Comparison of ENCODE assay signal across 36 cellular contexts in the genomic region with DNA sequence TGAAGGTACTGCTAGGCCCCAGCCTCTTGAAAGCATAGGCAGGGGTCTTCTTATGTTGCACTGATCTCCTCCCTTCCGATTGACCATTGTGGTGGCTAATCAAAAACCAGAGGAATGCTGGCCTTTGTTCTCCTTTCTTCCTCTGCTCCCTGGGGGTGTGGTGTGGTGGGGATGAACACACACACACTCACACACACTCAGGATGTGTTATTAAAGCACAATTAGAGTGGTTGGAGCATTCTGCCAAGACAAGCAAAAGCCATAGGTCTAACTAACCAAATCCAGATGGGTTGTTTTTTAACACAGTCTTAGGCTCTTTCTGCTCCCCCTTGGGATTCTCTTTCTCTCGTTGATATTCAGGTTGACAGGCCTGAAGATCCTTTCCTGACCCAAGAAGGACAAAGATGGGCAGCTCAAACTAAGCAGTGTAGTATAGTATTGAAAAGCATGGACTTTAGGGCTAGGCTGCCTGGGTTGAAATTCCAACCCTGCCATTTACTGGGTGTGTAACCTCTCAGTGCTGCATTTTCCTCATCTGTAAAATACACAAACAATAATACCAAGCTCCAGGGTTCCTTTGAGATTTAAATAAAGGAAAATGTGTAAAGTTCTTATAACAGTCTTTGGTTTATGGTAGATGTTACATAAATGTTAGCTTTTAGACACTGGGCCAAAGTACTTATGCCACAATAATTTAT.
"Had no signal": no experiment of that assay in that cellular context is flagged by ENCODE, and none has a peak within 500 bp of the region (broad histone marks: within the 10 kb centered on the region; RNA-seq: fewer than 3 reads in every experiment).

No MANE protein-coding gene starts in this region.

- H3K4me1 Mint-ChIP-seq: activated CD4-positive, alpha-beta memory T cell treated with anti-CD3 and anti-CD28 coated beads, Interleukin-2, amount 10 ng/mL, durations not matched to agents 7 days and 5 days; activated naive CD4-positive, alpha-beta T cell treated with anti-CD3 and anti-CD28 coated beads, Interleukin-2, amount 50 U/mL, for 24 hours; activated naive CD8-positive, alpha-beta T cell treated with anti-CD3 and anti-CD28 coated beads, Interleukin-2, amount 50 U/mL, for 24 hours; brain; naive B cell; nephron progenitor cell; stimulated activated memory B cell treated with anti-CD40 and anti-IgM and Interleukin-4, amounts not matched to agents 10 μg/mL and 1 μg/mL and 100 μg/mL, for 72 hours; stimulated activated naive CD8-positive, alpha-beta T cell treated with anti-CD3 and anti-CD28 coated beads, Interleukin-15, amount 100 ng/mL, for 72 hours; T-helper 17 cell had no signal

- H3K36me3 ChIP-seq: gastroesophageal sphincter, right atrium auricular region, upper lobe of left lung, vagina, WERI-Rb-1 had no signal

- H3K36me3 Mint-ChIP-seq: activated naive CD4-positive, alpha-beta T cell treated with anti-CD3 and anti-CD28 coated beads, Interleukin-2, amount 50 U/mL, for 24 hours; brain; naive B cell; stimulated activated memory B cell treated with anti-CD40 and anti-IgM and Interleukin-4, amounts not matched to agents 10 μg/mL and 1 μg/mL and 100 μg/mL, for 72 hours had no signal

- H3K27me3 ChIP-seq: gastroesophageal sphincter, right atrium auricular region, upper lobe of left lung, vagina had no signal

- ATAC-seq: activated CD4-positive, CD25-positive, alpha-beta regulatory T cell treated with anti-CD3 and anti-CD28 coated beads, Interleukin-2, amount 50 U/mL, for 24 hours; activated naive CD8-positive, alpha-beta T cell treated with anti-CD3 and anti-CD28 coated beads, Interleukin-2, amount 50 U/mL, for 24 hours; effector memory CD8-positive, alpha-beta T cell; gastroesophageal sphincter; left cardiac atrium; psoas muscle; stimulated activated memory B cell treated with anti-CD40 and anti-IgM and Interleukin-4, amounts not matched to agents 10 μg/mL and 1 μg/mL and 100 μg/mL, for 72 hours; stimulated activated naive CD8-positive, alpha-beta T cell treated with anti-CD3 and anti-CD28 coated beads, Interleukin-15, amount 100 ng/mL, for 72 hours; T-helper 17 cell had no signal

- H3K79me2 ChIP-seq: parathyroid adenoma had no signal

- H3K9ac ChIP-seq: parathyroid adenoma had no signal

- H3K4me1 ChIP-seq: gastroesophageal sphincter, parathyroid adenoma, psoas muscle, right atrium auricular region, upper lobe of left lung, vagina had no signal

- H3K27ac ChIP-seq: gastroesophageal sphincter, parathyroid adenoma, psoas muscle, right atrium auricular region, upper lobe of left lung, vagina, WERI-Rb-1 had no signal

- H3K27me3 Mint-ChIP-seq: activated naive CD4-positive, alpha-beta T cell treated with anti-CD3 and anti-CD28 coated beads, Interleukin-2, amount 50 U/mL, for 24 hours; activated naive CD8-positive, alpha-beta T cell treated with anti-CD3 and anti-CD28 coated beads, Interleukin-2, amount 50 U/mL, for 24 hours; activated T-cell treated with anti-CD3 and anti-CD28 coated beads, Interleukin-2, amount 50 U/mL, for 24 hours; brain; stimulated activated naive CD8-positive, alpha-beta T cell treated with anti-CD3 and anti-CD28 coated beads, Interleukin-15, amount 100 ng/mL, for 72 hours had no signal

- H3K4me2 ChIP-seq: smooth muscle cell had no signal

- H3K9me3 Mint-ChIP-seq: activated CD4-positive, alpha-beta memory T cell treated with anti-CD3 and anti-CD28 coated beads, Interleukin-2, amount 10 ng/mL, durations not matched to agents 7 days and 5 days; activated naive CD4-positive, alpha-beta T cell treated with anti-CD3 and anti-CD28 coated beads, Interleukin-2, amount 50 U/mL, for 24 hours; activated naive CD8-positive, alpha-beta T cell treated with anti-CD3 and anti-CD28 coated beads, Interleukin-2, amount 50 U/mL, for 24 hours; activated T-cell treated with anti-CD3 and anti-CD28 coated beads, Interleukin-2, amount 50 U/mL, for 24 hours; brain; effector memory CD8-positive, alpha-beta T cell; naive B cell; nephron progenitor cell; stimulated activated memory B cell treated with anti-CD40 and anti-IgM and Interleukin-4, amounts not matched to agents 10 μg/mL and 1 μg/mL and 100 μg/mL, for 72 hours; stimulated activated naive CD8-positive, alpha-beta T cell treated with anti-CD3 and anti-CD28 coated beads, Interleukin-15, amount 100 ng/mL, for 72 hours had no signal

- DNase-seq: activated CD4-positive, alpha-beta memory T cell treated with anti-CD3 and anti-CD28 coated beads, Interleukin-2, amount 10 ng/mL, durations not matched to agents 7 days and 5 days; activated CD4-positive, alpha-beta T cell treated with anti-CD3 and anti-CD28 coated beads for 48 hours; activated CD8-positive, alpha-beta memory T cell treated with anti-CD3 and anti-CD28 coated beads, Interleukin-2, amount 50 U/mL, for 48 hours; activated gamma-delta T cell treated with Interleukin-2 at 50 U/mL for 16 hours; activated naive CD8-positive, alpha-beta T cell treated with anti-CD3 and anti-CD28 coated beads, Interleukin-2, amount 50 U/mL, for 24 hours; activated T-cell treated with anti-CD3 and anti-CD28 coated beads, Interleukin-2, amount 50 U/mL, for 24 hours; amygdala; caudate nucleus; cortex of kidney; effector memory CD8-positive, alpha-beta T cell; erythroblast; hippocampal formation; left cardiac atrium; mammary epithelial cell; naive B cell; nephron progenitor cell; nucleus accumbens; psoas muscle; stimulated activated CD4-positive, alpha-beta T cell treated with anti-CD3 and anti-CD28 coated beads, Interleukin-1b, Interleukin-23, amount 100 ng/mL, for 48 hours; stimulated activated CD4-positive, alpha-beta T cell treated with anti-CD3 and anti-CD28 coated beads, Interleukin-4, amount 100 ng/mL, for 4 hours; stimulated activated CD8-positive, alpha-beta memory T cell treated with anti-CD3 and anti-CD28 coated beads, Interleukin-4, amount 100 ng/mL, for 48 hours; stimulated activated naive CD8-positive, alpha-beta T cell treated with anti-CD3 and anti-CD28 coated beads, Interleukin-15, amount 100 ng/mL, for 72 hours; substantia nigra; T-helper 17 cell; T1000; upper lobe of left lung; WERI-Rb-1 had no signal

- H3K9me3 ChIP-seq: gastroesophageal sphincter, psoas muscle, right atrium auricular region, upper lobe of left lung, vagina had no signal

- H3K27ac Mint-ChIP-seq: activated CD4-positive, alpha-beta memory T cell treated with anti-CD3 and anti-CD28 coated beads, Interleukin-2, amount 10 ng/mL, durations not matched to agents 7 days and 5 days; activated naive CD4-positive, alpha-beta T cell treated with anti-CD3 and anti-CD28 coated beads, Interleukin-2, amount 50 U/mL, for 24 hours; activated naive CD8-positive, alpha-beta T cell treated with anti-CD3 and anti-CD28 coated beads, Interleukin-2, amount 50 U/mL, for 24 hours; activated T-cell treated with anti-CD3 and anti-CD28 coated beads, Interleukin-2, amount 50 U/mL, for 24 hours; brain; effector memory CD8-positive, alpha-beta T cell; naive B cell; nephron progenitor cell; stimulated activated memory B cell treated with anti-CD40 and anti-IgM and Interleukin-4, amounts not matched to agents 10 μg/mL and 1 μg/mL and 100 μg/mL, for 72 hours; stimulated activated naive CD8-positive, alpha-beta T cell treated with anti-CD3 and anti-CD28 coated beads, Interleukin-15, amount 100 ng/mL, for 72 hours; T-helper 17 cell had no signal

- H3K4me3 Mint-ChIP-seq: activated CD4-positive, alpha-beta memory T cell treated with anti-CD3 and anti-CD28 coated beads, Interleukin-2, amount 10 ng/mL, durations not matched to agents 7 days and 5 days; activated naive CD4-positive, alpha-beta T cell treated with anti-CD3 and anti-CD28 coated beads, Interleukin-2, amount 50 U/mL, for 24 hours; activated naive CD8-positive, alpha-beta T cell treated with anti-CD3 and anti-CD28 coated beads, Interleukin-2, amount 50 U/mL, for 24 hours; activated T-cell treated with anti-CD3 and anti-CD28 coated beads, Interleukin-2, amount 50 U/mL, for 24 hours; brain; effector memory CD8-positive, alpha-beta T cell; naive B cell; nephron progenitor cell; stimulated activated memory B cell treated with anti-CD40 and anti-IgM and Interleukin-4, amounts not matched to agents 10 μg/mL and 1 μg/mL and 100 μg/mL, for 72 hours; stimulated activated naive CD8-positive, alpha-beta T cell treated with anti-CD3 and anti-CD28 coated beads, Interleukin-15, amount 100 ng/mL, for 72 hours; T-helper 17 cell had no signal

- H3K4me3 ChIP-seq: gastroesophageal sphincter, psoas muscle, right atrium auricular region, smooth muscle cell, upper lobe of left lung, vagina had no signal

- H2AFZ ChIP-seq: parathyroid adenoma had no signal
